2 cellular contexts compared by ENCODE assay signal in the genomic region with DNA sequence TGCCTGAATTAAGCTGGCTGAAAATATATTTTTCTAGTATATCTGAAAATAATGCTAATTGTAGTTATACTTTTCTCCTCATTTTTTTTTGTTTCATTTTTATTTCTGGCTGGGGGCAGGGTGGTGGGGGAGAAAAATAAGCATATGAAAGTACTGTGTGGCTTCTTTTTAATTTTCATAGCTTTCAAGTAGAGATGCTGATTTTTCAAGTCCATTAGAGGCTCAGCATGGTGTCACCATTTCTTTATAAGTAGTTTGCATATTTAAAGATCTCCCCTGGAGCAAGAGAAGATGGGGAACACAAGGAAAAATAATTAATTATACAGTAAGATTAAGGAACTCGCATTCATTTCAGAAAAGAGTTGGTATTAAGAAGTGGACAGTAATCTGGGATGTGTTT.
TF ChIP-seq lines count a peak whose summit lies in the region.

No MANE protein-coding gene starts in this region.

TF ChIP-seq in SK-N-SH, 30 proteins besides CTCF, POLR2A, EP300 and RAD21 (continued from another document):
- TF ChIP-seq, protein P1, sequence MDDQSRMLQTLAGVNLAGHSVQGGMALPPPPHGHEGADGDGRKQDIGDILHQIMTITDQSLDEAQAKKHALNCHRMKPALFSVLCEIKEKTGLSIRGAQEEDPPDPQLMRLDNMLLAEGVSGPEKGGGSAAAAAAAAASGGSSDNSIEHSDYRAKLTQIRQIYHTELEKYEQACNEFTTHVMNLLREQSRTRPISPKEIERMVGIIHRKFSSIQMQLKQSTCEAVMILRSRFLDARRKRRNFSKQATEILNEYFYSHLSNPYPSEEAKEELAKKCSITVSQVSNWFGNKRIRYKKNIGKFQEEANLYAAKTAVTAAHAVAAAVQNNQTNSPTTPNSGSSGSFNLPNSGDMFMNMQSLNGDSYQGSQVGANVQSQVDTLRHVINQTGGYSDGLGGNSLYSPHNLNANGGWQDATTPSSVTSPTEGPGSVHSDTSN (IDR thresholded peaks at IDR 0.05) = no peak
- TF ChIP-seq GATA2 (CRISPR knock-in tag; IDR thresholded peaks at IDR 0.05) (no peak), POLR2AphosphoS5 (IDR thresholded peaks at IDR 0.05; ENCODE audit: low read depth, low read length) (no peak), FOXJ3 (CRISPR knock-in tag; IDR thresholded peaks at IDR 0.05) (no peak), RXRA (IDR thresholded peaks at IDR 0.05; ENCODE audit: borderline replicate concordance, low read depth) (no peak), RCOR1 (IDR thresholded peaks at IDR 0.05; ENCODE audit: low read length) (no peak), MXI1 (IDR thresholded peaks at IDR 0.05; ENCODE audit: low read depth, low read length) (no peak), TAF1 (IDR thresholded peaks at IDR 0.05; ENCODE audit: borderline replicate concordance, low read depth, low read length) (no peak), EZH2phosphoT487 (IDR thresholded peaks at IDR 0.05; ENCODE audit: borderline replicate concordance, low read depth) (no peak), TEAD4 (IDR thresholded peaks at IDR 0.05; ENCODE audit: borderline replicate concordance, insufficient read depth) (no peak)
- TF ChIP-seq, protein P2, sequence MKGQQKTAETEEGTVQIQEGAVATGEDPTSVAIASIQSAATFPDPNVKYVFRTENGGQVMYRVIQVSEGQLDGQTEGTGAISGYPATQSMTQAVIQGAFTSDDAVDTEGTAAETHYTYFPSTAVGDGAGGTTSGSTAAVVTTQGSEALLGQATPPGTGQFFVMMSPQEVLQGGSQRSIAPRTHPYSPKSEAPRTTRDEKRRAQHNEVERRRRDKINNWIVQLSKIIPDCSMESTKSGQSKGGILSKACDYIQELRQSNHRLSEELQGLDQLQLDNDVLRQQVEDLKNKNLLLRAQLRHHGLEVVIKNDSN (IDR thresholded peaks at IDR 0.05; ENCODE audit: borderline replicate concordance, low read depth) = no peak
- TF ChIP-seq, protein P3, sequence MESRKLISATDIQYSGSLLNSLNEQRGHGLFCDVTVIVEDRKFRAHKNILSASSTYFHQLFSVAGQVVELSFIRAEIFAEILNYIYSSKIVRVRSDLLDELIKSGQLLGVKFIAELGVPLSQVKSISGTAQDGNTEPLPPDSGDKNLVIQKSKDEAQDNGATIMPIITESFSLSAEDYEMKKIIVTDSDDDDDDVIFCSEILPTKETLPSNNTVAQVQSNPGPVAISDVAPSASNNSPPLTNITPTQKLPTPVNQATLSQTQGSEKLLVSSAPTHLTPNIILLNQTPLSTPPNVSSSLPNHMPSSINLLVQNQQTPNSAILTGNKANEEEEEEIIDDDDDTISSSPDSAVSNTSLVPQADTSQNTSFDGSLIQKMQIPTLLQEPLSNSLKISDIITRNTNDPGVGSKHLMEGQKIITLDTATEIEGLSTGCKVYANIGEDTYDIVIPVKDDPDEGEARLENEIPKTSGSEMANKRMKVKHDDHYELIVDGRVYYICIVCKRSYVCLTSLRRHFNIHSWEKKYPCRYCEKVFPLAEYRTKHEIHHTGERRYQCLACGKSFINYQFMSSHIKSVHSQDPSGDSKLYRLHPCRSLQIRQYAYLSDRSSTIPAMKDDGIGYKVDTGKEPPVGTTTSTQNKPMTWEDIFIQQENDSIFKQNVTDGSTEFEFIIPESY (IDR thresholded peaks at IDR 0.05; ENCODE audit: borderline replicate concordance, low read depth) = no peak
- TF ChIP-seq, protein P4, sequence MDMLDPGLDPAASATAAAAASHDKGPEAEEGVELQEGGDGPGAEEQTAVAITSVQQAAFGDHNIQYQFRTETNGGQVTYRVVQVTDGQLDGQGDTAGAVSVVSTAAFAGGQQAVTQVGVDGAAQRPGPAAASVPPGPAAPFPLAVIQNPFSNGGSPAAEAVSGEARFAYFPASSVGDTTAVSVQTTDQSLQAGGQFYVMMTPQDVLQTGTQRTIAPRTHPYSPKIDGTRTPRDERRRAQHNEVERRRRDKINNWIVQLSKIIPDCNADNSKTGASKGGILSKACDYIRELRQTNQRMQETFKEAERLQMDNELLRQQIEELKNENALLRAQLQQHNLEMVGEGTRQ (IDR thresholded peaks at IDR 0.05; ENCODE audit: borderline replicate concordance, low read depth, low read length) = no peak

TF ChIP-seq in SK-N-SH treated with all-trans-retinoic acid at 6 μM for 48 hours, 23 proteins besides CTCF, POLR2A, EP300 and RAD21 (continued from another document):
- TF ChIP-seq POU6F1 (CRISPR knock-in tag; IDR thresholded peaks at IDR 0.05; ENCODE audit: borderline replicate concordance, low read depth) (no peak), ZC3H10 (CRISPR knock-in tag; IDR thresholded peaks at IDR 0.05) (no peak), ZNF565 (CRISPR knock-in tag; conservative IDR thresholded peaks at IDR 0.05; ENCODE audit: low read depth) (no peak), PATZ1 (CRISPR knock-in tag; IDR thresholded peaks at IDR 0.05; ENCODE audit: borderline replicate concordance) (no peak), CSDC2 (CRISPR knock-in tag; IDR thresholded peaks at IDR 0.05) (no peak), SNAI2 (CRISPR knock-in tag; IDR thresholded peaks at IDR 0.05) (no peak), ESRRG (CRISPR knock-in tag; IDR thresholded peaks at IDR 0.05) (no peak), TSHZ2 (CRISPR knock-in tag; IDR thresholded peaks at IDR 0.05) (no peak), CSRNP3 (CRISPR knock-in tag; IDR thresholded peaks at IDR 0.05) (no peak), PPARA (CRISPR knock-in tag; IDR thresholded peaks at IDR 0.05; ENCODE audit: borderline replicate concordance) (no peak), ZFP30 (CRISPR knock-in tag; IDR thresholded peaks at IDR 0.05) (no peak)
